ENCODE assay signal across 8 cellular contexts in the genomic region with DNA sequence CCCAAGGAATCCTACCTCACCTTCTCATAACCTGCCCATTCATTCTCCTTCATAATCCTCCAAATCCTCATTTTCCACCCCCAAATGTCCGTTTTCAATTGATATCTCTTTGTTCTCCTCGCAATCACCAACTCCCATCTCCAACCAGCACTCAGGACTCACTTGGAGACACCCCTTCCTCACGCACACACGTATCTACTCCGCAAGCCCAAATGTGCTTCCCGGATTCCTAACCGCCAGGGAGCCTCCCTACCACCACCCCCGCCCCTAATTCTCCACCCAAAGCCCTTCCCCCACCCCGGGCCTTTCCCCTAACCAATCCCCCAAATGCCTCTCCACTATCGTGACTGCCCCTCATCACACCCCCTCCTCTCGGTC. TPM values are rescaled to one million over a fixed set of nuclear protein-coding genes. Genes with fewer than 3 reads are reported as not detected.
A peak's percentile ranks its signal among the peaks of the same experiment; 100 is the strongest.
DNase-seq lines count a peak whose midpoint lies in the region; ATAC-seq and TF ChIP-seq lines count a peak whose summit lies in the region.

No MANE protein-coding gene starts in this region.

- 0% methylated on average over 11 of the region's 11 CpGs for WGBS in sigmoid colon, 2 donors

- peak; percentile 14 for ATAC-seq in GM21723 (IDR thresholded peaks at IDR 0.05; ENCODE audit: unreplicated experiment)
- ATAC-seq in GM21526 (IDR thresholded peaks at IDR 0.05; ENCODE audit: low FRiP score, unreplicated experiment), result no peak

- H3K27ac ChIP-seq in SK-N-MC (no peak overlapping the region), sigmoid colon (peak overlapping the region; percentile 95 to 98 (median 97))

- no peak for TF ChIP-seq CTCF in fibroblast of the aortic adventitia (IDR thresholded peaks at IDR 0.05; ENCODE audit: insufficient read depth, low read length)
- TF ChIP-seq CTCF in sigmoid colon (IDR thresholded peaks at IDR 0.05), result no peak

- TF ChIP-seq POLR2A in sigmoid colon (IDR thresholded peaks at IDR 0.05), result no peak

- DNase-seq in SK-N-MC (ENCODE audit: low read depth, low spot score), result no peak
- DNase-seq in fibroblast of the aortic adventitia (ENCODE audit: low read depth), result no peak
- no peak for DNase-seq in sigmoid colon
- DNase-seq in central memory CD4-positive, alpha-beta T cell, result no peak
- DNase-seq in germinal center (ENCODE audit: low spot score), result no peak
- DNase-seq in NCI-H1092 treated with DMSO at 0.1 percent for 48 hours (lab: John Stamatoyannopoulos, UW), result no peak

- H3K4me1 ChIP-seq in sigmoid colon, result peaks cover 0 to 66% (median 58%) of the 10 kb centered on the region in 4 donors

- intact Hi-C loops in sigmoid colon (cut with DNase I), result loop anchor here (1.0 kb wide), 2 partner anchors 43 to 48 kb away; no protein-coding TSS in a partner anchor

- H3K4me3 ChIP-seq in SK-N-MC (peak overlapping the region; percentile 91), fibroblast of the aortic adventitia (ENCODE audit: low read depth, low read length) (peak overlapping the region; percentile 97), sigmoid colon (peak overlapping the region; percentile 63 to 90 (median 87))

- no peak for TF ChIP-seq EP300 in sigmoid colon (IDR thresholded peaks at IDR 0.05)

- H3K9me3 ChIP-seq in SK-N-MC (ENCODE audit: low read depth, low read length), result no peaks in the 10 kb centered on the region
- no peaks in the 10 kb centered on the region for H3K9me3 ChIP-seq in sigmoid colon

- no peaks in the 10 kb centered on the region for H3K27me3 ChIP-seq in sigmoid colon

- H3K36me3 ChIP-seq in SK-N-MC (ENCODE audit: insufficient read depth, low read length) (no peaks in the 10 kb centered on the region), sigmoid colon (peaks cover 0 to 12% (median 0%) of the 10 kb centered on the region in 4 donors)

- H3K9ac ChIP-seq in SK-N-MC (ENCODE audit: insufficient read length), result peak overlapping the region; percentile 94

RNA-seq across cellular contexts. Expression of a gene that starts 0.3 kb away (rescaled TPM):
- 90.9 and 91.7 TPM in 2 replicates for total RNA-seq in fibroblast of the aortic adventitia (ENCODE audit: low replicate concordance)
- 100 to 1,000 TPM in 2 of 4 donors, 10 to 100 TPM in 2; 82.8 to 123 (median 101) TPM for total RNA-seq in sigmoid colon
- 10 to 100 TPM; 53.5 to 79.8 (median 54.2) TPM for polyA plus RNA-seq in sigmoid colon

RNA-seq across cellular contexts. Expression of a gene that starts 0.6 kb away (rescaled TPM):
- 28.1 and 43.0 TPM in 2 replicates for total RNA-seq in fibroblast of the aortic adventitia (ENCODE audit: low replicate concordance)
- total RNA-seq in sigmoid colon, result 10 to 100 TPM; 48.4 to 67.7 (median 56.2) TPM
- 10 to 100 TPM; 15.3 to 20.8 (median 16.2) TPM for polyA plus RNA-seq in sigmoid colon
